Comparison of ENCODE assay signal across 8 cellular contexts in genomic region chr14:100305446-100306255, GRCh38. TPM values are rescaled to one million over a fixed set of nuclear protein-coding genes. Genes with fewer than 3 reads are reported as not detected.
DNase-seq lines count a peak whose midpoint lies in the region; ATAC-seq, FAIRE-seq and TF ChIP-seq lines count a peak whose summit lies in the region.

No MANE protein-coding gene starts in this region.

- RAD21 ChIA-PET in GM12878 (lab: Charles Lee; ENCODE audit: unreplicated experiment): interaction anchor here (1.3 to 4.1 kb wide), 2 partner anchors 69 to 72 kb away, joined by 7 to 25 read pairs; a partner anchor contains a TSS

- H3K4me2 ChIP-seq in A549: peak overlapping the region; percentile 99
- H3K4me2 ChIP-seq in GM12878 (ENCODE audit: control insufficient read depth, insufficient read depth): peak overlapping the region; percentile 97

- H3K27ac ChIP-seq in A549 (peak overlapping the region; percentile 68 to 91), GM12878 (ENCODE audit: control insufficient read depth, insufficient read depth) (no peak overlapping the region)

- no peak for TF ChIP-seq RAD21 in A549 (conservative IDR thresholded peaks at IDR 0.05 in 1 of 2, IDR thresholded peaks at IDR 0.05 in 1 of 2)
- no peak for TF ChIP-seq RAD21 in GM12878 (IDR thresholded peaks at IDR 0.05; ENCODE audit: insufficient read depth, low read depth, low read length)

- intact Hi-C loops in GM12878 (cut with micrococcal nuclease; ENCODE audit: unreplicated experiment): loop anchor here (1.0 kb wide), 1 partner anchor 71 kb away; the partner anchor contains the start of gene WDR25

- 5% methylated on average over 16 of the region's 80 CpGs for WGBS in A549 (ENCODE audit: missing lambda C conversion rate)
- WGBS in GM12878 (ENCODE audit: insufficient coverage, insufficient replicate concordance, low lambda C conversion rate, missing lambda C conversion rate): 3% methylated on average over 59 of the region's 80 CpGs

- TF ChIP-seq EP300 in A549 (IDR thresholded peaks at IDR 0.05) (no peak), GM12878 (IDR thresholded peaks at IDR 0.05; ENCODE audit: borderline replicate concordance in 1 of 2, control insufficient read depth in 1 of 2, low read depth in 2 of 2, low read length in 2 of 2) (no peak)

- peaks cover 29% of the 10 kb centered on the region for H3K4me1 ChIP-seq in A549
- H3K4me1 ChIP-seq in GM12878 (ENCODE audit: control insufficient read depth, insufficient read depth, low read length): no peaks in the 10 kb centered on the region

- CTCF ChIA-PET in A549 (lab: Yijun Ruan, JAX): interaction anchor here (0.8 to 1.4 kb wide), 3 partner anchors 11 to 80 kb away, joined by 3 to 8 read pairs (median 5); no protein-coding TSS in a partner anchor
- CTCF ChIA-PET in GM12878 (lab: Yijun Ruan, JAX): interaction anchor here (0.7 to 1.2 kb wide), 3 partner anchors 12 to 239 kb away, joined by 3 to 5 read pairs (median 3); no protein-coding TSS in a partner anchor

- H4K20me1 ChIP-seq in GM12878 (ENCODE audit: control insufficient read depth, insufficient read depth): no peaks in the 10 kb centered on the region

- SMC1A ChIA-PET in GM12878 (lab: Charles Lee; ENCODE audit: uncharacterized antibody, unreplicated experiment): interaction anchor here (3.4 kb wide), 1 partner anchor 72 kb away, joined by 18 read pairs; the partner anchor contains the start of gene WDR25

- peak overlapping the region; percentile 81 for H2AFZ ChIP-seq in GM12878 (ENCODE audit: control insufficient read depth, low read depth, low read length)

- BruUV-seq in GM12878 (replicated peaks; lab: Mats Ljungman, UMichigan): no TSS peak

- POLR2A ChIA-PET in A549 (lab: Yijun Ruan, JAX) (interaction anchor here (1.2 kb wide), 1 partner anchor 20 kb away, joined by 4 read pairs; no protein-coding TSS in a partner anchor), GM12878 (lab: Charles Lee) (no interaction called here)

- in situ Hi-C loops in GM12878 (cut with MboI): no loop called here

- TF ChIP-seq CTCF in A549 (IDR thresholded peaks at IDR 0.05): no peak
- no peak for TF ChIP-seq CTCF in GM12878 (IDR thresholded peaks at IDR 0.05 in 2 of 3, conservative IDR thresholded peaks at IDR 0.05 in 1 of 3; ENCODE audit: control insufficient read depth in 2 of 3, extremely low read depth in 1 of 3, insufficient read depth in 1 of 3, low read depth in 3 of 3, low read length in 3 of 3)
- TF ChIP-seq CTCF in kidney epithelial cell (IDR thresholded peaks at IDR 0.05; ENCODE audit: insufficient read depth, low read length, poor library complexity, severe bottlenecking): no peak

- H3K9me3 ChIP-seq in A549: no peaks in the 10 kb centered on the region
- H3K9me3 ChIP-seq in GM12878 (replicated peaks; ENCODE audit: control insufficient read depth, insufficient read depth, low read length): no peaks in the 10 kb centered on the region

- FAIRE-seq in A549 (lab: Jason Lieb, UNC) (no peak), GM12878 (lab: Jason Lieb, UNC) (no peak)

- peaks cover 0 to 5% of the 10 kb centered on the region in 2 experiments; a peak in 1 of 4 replicates for H3K27me3 ChIP-seq in GM12878 (replicated peaks in 1 of 2; ENCODE audit: control insufficient read depth in 2 of 2, insufficient read depth in 2 of 2, low read length in 1 of 2)
- no peaks in the 10 kb centered on the region for H3K27me3 ChIP-seq in kidney epithelial cell (ENCODE audit: control insufficient read depth, insufficient read depth, low read length)

- peak overlapping the region; percentile 27; the same call in 1 of the 2 replicates for H3K9ac ChIP-seq in GM12878 (ENCODE audit: control insufficient read depth, insufficient read depth, low read length)

- H3K36me3 ChIP-seq in GM12878 (ENCODE audit: control insufficient read depth in 2 of 2, insufficient read depth in 2 of 2, low read length in 1 of 2) (no peaks in the 10 kb centered on the region), kidney epithelial cell (ENCODE audit: control insufficient read depth, insufficient read depth, low read length) (no peaks in the 10 kb centered on the region)

- DNase-seq in A549 (ENCODE audit: low read depth in 1 of 2, low spot score in 1 of 2) (peak in 1 of 2 experiments; percentile 24), GM12878 (ENCODE audit: low read depth, low spot score) (no peak), kidney epithelial cell (ENCODE audit: low read depth) (no peak), SHP77 treated with DMSO at 0.1 percent for 48 hours (lab: John Stamatoyannopoulos, UW) (no peak)
- peak; percentile 30 to 50 for DNase-seq in stimulated activated CD8-positive, alpha-beta memory T cell treated with anti-CD3 and anti-CD28 coated beads, Interleukin-15, amount 100 ng/mL, for 4 hours (ENCODE audit: low read depth in 2 of 2)

- peak overlapping the region; percentile 88 for H3K4me3 ChIP-seq in A549
- peak overlapping the region; percentile 85 for H3K4me3 ChIP-seq in GM12878
- peak overlapping the region; percentile 73 for H3K4me3 ChIP-seq in kidney epithelial cell (ENCODE audit: low read depth, low read length)

- no peak for TF ChIP-seq POLR2A in A549 (IDR thresholded peaks at IDR 0.05; ENCODE audit: low read length)
- TF ChIP-seq POLR2A in GM12878 (IDR thresholded peaks at IDR 0.05; ENCODE audit: low read depth, low read length): no peak

- ATAC-seq in A549: peak; percentile 21 to 31
- peak; percentile 6 for ATAC-seq in GM19328 (IDR thresholded peaks at IDR 0.05; ENCODE audit: unreplicated experiment)
- peak; percentile 18 for ATAC-seq in SK-N-SH treated with all-trans-retinoic acid at 6 μM for 48 hours
- peak; percentile 6; the same call in 2 of the 3 replicates for ATAC-seq in GM12878
- no peak for ATAC-seq in GM18870 (IDR thresholded peaks at IDR 0.05; ENCODE audit: unreplicated experiment)

- H3K79me2 ChIP-seq in GM12878 (ENCODE audit: control insufficient read depth, insufficient read depth, low read length): no peaks in the 10 kb centered on the region

TF ChIP-seq in A549, 52 proteins besides CTCF, POLR2A, EP300 and RAD21 (continues in another document):
- TF ChIP-seq PHF8 (IDR thresholded peaks at IDR 0.05; ENCODE audit: borderline replicate concordance, low read depth): peak; percentile 43; the same call in 1 of the 2 replicates

TF ChIP-seq in SK-N-SH treated with all-trans-retinoic acid at 6 μM for 48 hours, 23 proteins besides CTCF, POLR2A, EP300 and RAD21:
- TF ChIP-seq TCF4 (CRISPR knock-in tag; IDR thresholded peaks at IDR 0.05; ENCODE audit: borderline replicate concordance) (no peak), RARB (CRISPR knock-in tag; IDR thresholded peaks at IDR 0.05) (no peak)

TF ChIP-seq in GM12878, 131 proteins besides CTCF, POLR2A, EP300 and RAD21 (continues in another document):
- TF ChIP-seq CREM (IDR thresholded peaks at IDR 0.05; ENCODE audit: low read depth) (no peak), EED (IDR thresholded peaks at IDR 0.05; ENCODE audit: low read depth) (no peak)

RNA-seq across cellular contexts. Expression of gene SLC25A29, which starts 0.6 kb away (rescaled TPM):
- polyA plus RNA-seq in A549 (2011; rRNA removed): 6.3 and 6.6 TPM in 2 replicates
- 10.4 and 15.5 TPM in 2 replicates for polyA plus RNA-seq in A549 (2012; cell fraction: cytosol; rRNA removed)
- 47.7 and 76.9 TPM in 2 replicates for polyA plus RNA-seq in A549 (2012; cell fraction: nucleus; rRNA removed)
- 11.2 to 15.4 TPM (median 15.1 TPM) in 3 replicates for polyA plus RNA-seq in A549 (2017; fragmentation: RNase III; extraction: RNeasy Plus Mini Kit Qiagen cat#74134 plus additional on column Dnase treatment)
- 6.0 and 6.2 TPM in 2 replicates for polyA minus RNA-seq in A549 (2011; rRNA and poly(A)+ RNA removed)
- total RNA-seq in GM12878 (2013; cell fraction: nucleolus; rRNA removed): 131 and 162 TPM in 2 replicates
- total RNA-seq in GM12878 (2014; rRNA removed): 10.3 and 12.1 TPM in 2 replicates
- 3.3 and 3.6 TPM in 2 replicates for total RNA-seq in GM12878 (2014; rRNA removed; fragmentation: Illumina TruSeq; extraction: Trizol)
- 11.6 and 12.3 TPM in 2 replicates for total RNA-seq in GM12878 (2021)
- polyA plus RNA-seq in GM12878 (2011; ENCODE audit: low read depth): 2.8 TPM
- polyA plus RNA-seq in GM12878 (2011; rRNA removed): 6.2 and 11.5 TPM in 2 replicates
- polyA plus RNA-seq in GM12878 (2011; cell fraction: cytosol; rRNA removed): 12.2 and 21.9 TPM in 2 replicates
- 94.5 and 119 TPM in 2 replicates for polyA plus RNA-seq in GM12878 (2011; cell fraction: nucleus; rRNA removed)
- polyA plus RNA-seq in GM12878 (2012): 8.5 and 9.8 TPM in 2 replicates
- polyA plus RNA-seq in GM12878 (2014; fragmentation: Illumina TruSeq; extraction: Trizol): 2.0 and 3.4 TPM in 2 replicates
- under 1 TPM in 1 of 2 experiments, not detected in 1; 0.42 TPM for polyA plus RNA-seq in GM12878 (2014; fragmentation: Nextera tagmentation; extraction: Ambion mirVana)
- polyA plus RNA-seq in GM12878 (2014; rRNA removed): 13.3 and 15.9 TPM in 2 replicates
- polyA plus RNA-seq in GM12878 (2016; fragmentation: Nextera tagmentation; extraction: Ambion mirVana): 1 to 10 TPM; 4.0 TPM
- polyA minus RNA-seq in GM12878 (2011; rRNA and poly(A)+ RNA removed): 1.6 and 5.5 TPM in 2 replicates
- 1.8 and 4.8 TPM in 2 replicates for polyA minus RNA-seq in GM12878 (2011; cell fraction: cytosol; rRNA and poly(A)+ RNA removed)
- 10.3 and 12.6 TPM in 2 replicates for polyA minus RNA-seq in GM12878 (2011; cell fraction: nucleus; rRNA and poly(A)+ RNA removed)
- total RNA-seq in kidney epithelial cell: 93.7 and 114 TPM in 2 replicates

RNA-seq across cellular contexts. Expression of gene SLC25A47, which starts 17.5 kb away (rescaled TPM):
- not detected in 2 replicates for polyA plus RNA-seq in A549 (2011; rRNA removed)
- not detected in 2 replicates for polyA plus RNA-seq in A549 (2012; cell fraction: cytosol; rRNA removed)
- 0.06 TPM in 2 replicates for polyA plus RNA-seq in A549 (2012; cell fraction: nucleus; rRNA removed)
- polyA plus RNA-seq in A549 (2017; fragmentation: RNase III; extraction: RNeasy Plus Mini Kit Qiagen cat#74134 plus additional on column Dnase treatment): not detected in 3 replicates
- not detected in 2 replicates for polyA minus RNA-seq in A549 (2011; rRNA and poly(A)+ RNA removed)
- not detected in 2 replicates for total RNA-seq in GM12878 (2013; cell fraction: nucleolus; rRNA removed)
- not detected in 2 replicates for total RNA-seq in GM12878 (2014; rRNA removed)
- not detected in 2 replicates for total RNA-seq in GM12878 (2014; rRNA removed; fragmentation: Illumina TruSeq; extraction: Trizol)
- total RNA-seq in GM12878 (2021): not detected in 2 replicates
- not detected for polyA plus RNA-seq in GM12878 (2011; ENCODE audit: low read depth)
- polyA plus RNA-seq in GM12878 (2011; rRNA removed): not detected in 2 replicates
- 0.03 TPM in 1 of 2 replicates, not detected in the other for polyA plus RNA-seq in GM12878 (2011; cell fraction: cytosol; rRNA removed)
- polyA plus RNA-seq in GM12878 (2011; cell fraction: nucleus; rRNA removed): 0.09 TPM in 1 of 2 replicates, not detected in the other
- polyA plus RNA-seq in GM12878 (2012): not detected in 2 replicates
- polyA plus RNA-seq in GM12878 (2014; fragmentation: Illumina TruSeq; extraction: Trizol): not detected in 2 replicates
- not detected for polyA plus RNA-seq in GM12878 (2014; fragmentation: Nextera tagmentation; extraction: Ambion mirVana)
- polyA plus RNA-seq in GM12878 (2014; rRNA removed): 0.14 TPM in 1 of 2 replicates, not detected in the other
- polyA plus RNA-seq in GM12878 (2016; fragmentation: Nextera tagmentation; extraction: Ambion mirVana): not detected
- not detected in 2 replicates for polyA minus RNA-seq in GM12878 (2011; rRNA and poly(A)+ RNA removed)
- polyA minus RNA-seq in GM12878 (2011; cell fraction: cytosol; rRNA and poly(A)+ RNA removed): not detected in 2 replicates
- polyA minus RNA-seq in GM12878 (2011; cell fraction: nucleus; rRNA and poly(A)+ RNA removed): not detected in 2 replicates
- total RNA-seq in kidney epithelial cell: not detected in 2 replicates

Comparison
In these comparisons a context has a peak if more than half of its experiments do, and no peak if none do; other contexts are left out.
1. DNase-seq: peak in stimulated activated CD8-positive, alpha-beta memory T cell treated with anti-CD3 and anti-CD28 coated beads, Interleukin-15, amount 100 ng/mL, for 4 hours (2 of 2); none in GM12878 (single experiment), kidney epithelial cell (single experiment) and SHP77 treated with DMSO at 0.1 percent for 48 hours (single experiment).
2. Peak in every context shown above with its lines, with median percentiles within 50 percentile points of each other: H3K4me3 ChIP-seq.